ENCODE assay signal across 11 cellular contexts in genomic region chr18:75261430-75262223, GRCh38. TPM values are rescaled to one million over a fixed set of nuclear protein-coding genes. Genes with fewer than 3 reads are reported as not detected.
DNase-seq lines count a peak whose midpoint lies in the region; ATAC-seq and TF ChIP-seq lines count a peak whose summit lies in the region.
"Had no signal": no experiment of that assay in that cellular context is flagged by ENCODE, and none has a peak within 500 bp of the region (broad histone marks: within the 10 kb centered on the region; RNA-seq: fewer than 3 reads in every experiment).

No MANE protein-coding gene starts in this region.

- peaks cover 4% of the 10 kb centered on the region for H3K4me1 ChIP-seq in upper lobe of right lung
- H3K4me1 ChIP-seq: foreskin keratinocyte had no signal

- H3K9me3 Mint-ChIP-seq in effector memory CD8-positive, alpha-beta T cell, result no peaks in the 10 kb centered on the region
- no peaks in the 10 kb centered on the region for H3K9me3 Mint-ChIP-seq in progenitor cell of endocrine pancreas (ENCODE audit: low read depth)

- no peaks in the 10 kb centered on the region for H3K36me3 ChIP-seq in upper lobe of right lung

- peaks cover 4% of the 10 kb centered on the region for H3K36me3 Mint-ChIP-seq in effector memory CD8-positive, alpha-beta T cell (ENCODE audit: insufficient read depth)
- H3K36me3 Mint-ChIP-seq in progenitor cell of endocrine pancreas (ENCODE audit: insufficient read depth), result no peaks in the 10 kb centered on the region

- TF ChIP-seq CTCF in progenitor cell of endocrine pancreas (IDR thresholded peaks at IDR 0.05; ENCODE audit: unreplicated experiment), result no peak
- TF ChIP-seq CTCF in upper lobe of right lung (IDR thresholded peaks at IDR 0.05), result no peak

- peak; percentile 89 for ATAC-seq in GM18868 (IDR thresholded peaks at IDR 0.05; ENCODE audit: unreplicated experiment)
- ATAC-seq in GM21447 (IDR thresholded peaks at IDR 0.05; ENCODE audit: unreplicated experiment), result peak; percentile 80
- ATAC-seq in HG03139 (IDR thresholded peaks at IDR 0.05; ENCODE audit: unreplicated experiment), result peak; percentile 63
- peak; percentile 14 for ATAC-seq in effector memory CD8-positive, alpha-beta T cell (replicated peaks)
- ATAC-seq in upper lobe of right lung, result no peak
- ATAC-seq: foreskin keratinocyte, K562 had no signal

- no peaks in the 10 kb centered on the region for H3K9me3 ChIP-seq in upper lobe of right lung

- intact Hi-C loops in upper lobe of right lung (cut with DNase I), result no loop called here

- peaks cover 38 to 66% of the 10 kb centered on the region in 2 donors for H3K4me1 Mint-ChIP-seq in effector memory CD8-positive, alpha-beta T cell (ENCODE audit: low read depth in 2 of 2)
- peaks cover 3% of the 10 kb centered on the region for H3K4me1 Mint-ChIP-seq in progenitor cell of endocrine pancreas (ENCODE audit: low read depth)

- no peak overlapping the region for H3K4me3 ChIP-seq in upper lobe of right lung
- H3K4me3 ChIP-seq: K562 had no signal

- H3K27me3 Mint-ChIP-seq in effector memory CD8-positive, alpha-beta T cell, result no peaks in the 10 kb centered on the region
- H3K27me3 Mint-ChIP-seq in progenitor cell of endocrine pancreas, result no peaks in the 10 kb centered on the region

- H3K27ac Mint-ChIP-seq in effector memory CD8-positive, alpha-beta T cell, result peak overlapping the region; percentile 67 to 76
- H3K27ac Mint-ChIP-seq in progenitor cell of endocrine pancreas, result no peak overlapping the region

- no peaks in the 10 kb centered on the region for H3K27me3 ChIP-seq in upper lobe of right lung
- H3K27me3 ChIP-seq: foreskin keratinocyte had no signal

- no peak for DNase-seq in effector memory CD8-positive, alpha-beta T cell
- DNase-seq in cortex of kidney (lab: John Stamatoyannopoulos, UW) (no peak), 8988T (no peak), progenitor cell of endocrine pancreas (ENCODE audit: low spot score, unreplicated experiment) (no peak), upper lobe of right lung (no peak)
- DNase-seq: foreskin keratinocyte; NK-92 treated with Interleukin-12 subunit alpha and Interleukin-12 subunit beta, amount 100 ng/mL, for 24 hours had no signal

- no peak overlapping the region for H3K4me3 Mint-ChIP-seq in effector memory CD8-positive, alpha-beta T cell
- H3K4me3 Mint-ChIP-seq in progenitor cell of endocrine pancreas (ENCODE audit: low read depth), result no peak overlapping the region

- no peak overlapping the region for H3K27ac ChIP-seq in upper lobe of right lung
- H3K27ac ChIP-seq: foreskin keratinocyte had no signal

RNA-seq across cellular contexts. Expression of gene TSHZ1, which starts 51.0 kb away (rescaled TPM):
- total RNA-seq in progenitor cell of endocrine pancreas, result 16.9 and 17.1 TPM in 2 replicates
- total RNA-seq in upper lobe of right lung, result 17.3 TPM

RNA-seq across cellular contexts. Expression of gene PTGR3, which starts 52.7 kb away (rescaled TPM):
- total RNA-seq in progenitor cell of endocrine pancreas, result 35.2 and 36.8 TPM in 2 replicates
- 27.7 TPM for total RNA-seq in upper lobe of right lung
